In genomic region chr18:75915941-75916640, GRCh38 we compare ENCODE assay signal across 1 cellular context.
TF ChIP-seq lines count a peak whose summit lies in the region.

No MANE protein-coding gene starts in this region.

TF ChIP-seq in SK-N-SH, 30 proteins besides CTCF, POLR2A, EP300 and RAD21 (continued from another document):
- TF ChIP-seq REST (IDR thresholded peaks at IDR 0.05; ENCODE audit: low read depth, low read length) (no peak), PBX3 (IDR thresholded peaks at IDR 0.05) (no peak), TCF12 (IDR thresholded peaks at IDR 0.05) (no peak), MAX (IDR thresholded peaks at IDR 0.05; ENCODE audit: low read depth) (no peak), IRF3 (IDR thresholded peaks at IDR 0.05; ENCODE audit: low read depth, low read length) (no peak)
